Comparison of ENCODE assay signal across 18 cellular contexts in the genomic region with DNA sequence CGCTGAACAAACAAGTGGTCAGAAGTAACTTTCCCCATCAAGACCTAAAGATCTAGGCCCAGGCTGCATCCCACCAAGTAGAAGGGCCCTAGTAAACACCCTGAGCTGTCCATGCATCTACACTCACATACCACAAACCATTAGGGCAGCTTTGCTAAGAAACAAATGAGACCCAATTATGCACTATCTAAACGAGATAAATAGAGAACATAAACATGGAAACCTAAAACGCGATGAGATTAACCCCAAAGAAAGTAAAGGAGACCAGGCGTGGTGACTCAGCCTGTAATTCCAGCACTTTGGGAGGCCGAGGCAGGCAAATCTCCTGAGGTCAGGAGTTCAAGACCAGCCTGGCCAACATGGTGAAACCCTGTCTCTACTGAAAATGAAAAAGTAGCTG. TPM values are rescaled to one million over a fixed set of nuclear protein-coding genes. Genes with fewer than 3 reads are reported as not detected.
A peak's percentile ranks its signal among the peaks of the same experiment; 100 is the strongest.
DNase-seq lines count a peak whose midpoint lies in the region; ATAC-seq and TF ChIP-seq lines count a peak whose summit lies in the region.
"Had no signal": no experiment of that assay in that cellular context is flagged by ENCODE, and none has a peak within 500 bp of the region (broad histone marks: within the 10 kb centered on the region; RNA-seq: fewer than 3 reads in every experiment).

No MANE protein-coding gene starts in this region.

- no peak overlapping the region for H3K4me3 ChIP-seq in hepatocyte
- H3K4me3 ChIP-seq in transverse colon = no peak overlapping the region
- H3K4me3 ChIP-seq: BLaER1 treated with 17β-estradiol and CSF1 and Interleukin-3, amounts not matched to agents 10 nM and 100 nM; K562 had no signal

- H3K79me2 ChIP-seq in hepatocyte = peaks cover 93% of the 10 kb centered on the region

- no peaks in the 10 kb centered on the region for H3K9me3 Mint-ChIP-seq in activated CD8-positive, alpha-beta memory T cell treated with anti-CD3 and anti-CD28 coated beads, Interleukin-2, amount 10 ng/mL, durations not matched to agents 7 days and 5 days (ENCODE audit: low read depth)

- peaks cover 76% of the 10 kb centered on the region for H3K4me1 Mint-ChIP-seq in activated CD8-positive, alpha-beta memory T cell treated with anti-CD3 and anti-CD28 coated beads, Interleukin-2, amount 10 ng/mL, durations not matched to agents 7 days and 5 days
- peaks cover 46% of the 10 kb centered on the region for H3K4me1 Mint-ChIP-seq in T-helper 17 cell

- intact Hi-C loops in transverse colon (cut with DNase I; ENCODE audit: low total_unique reads) = no loop called here

- no peaks in the 10 kb centered on the region for H3K36me3 ChIP-seq in hepatocyte (replicated peaks; ENCODE audit: insufficient read depth, low read depth)
- H3K36me3 ChIP-seq in transverse colon = peaks cover 0 to 36% (median 14%) of the 10 kb centered on the region in 4 donors

- 58% methylated on average over 6 of the region's 6 CpGs for WGBS in hepatocyte (ENCODE audit: low lambda C conversion rate, missing lambda C conversion rate)
- WGBS in transverse colon (ENCODE audit: low coverage in 1 of 2), 2 donors = 75 to 76% methylated on average over 4 to 6 of the region's 6 CpGs

- peaks cover 46% of the 10 kb centered on the region for H3K4me1 ChIP-seq in hepatocyte (ENCODE audit: insufficient read depth)
- H3K4me1 ChIP-seq in transverse colon = peaks cover 11 to 59% (median 35%) of the 10 kb centered on the region in 4 donors

- no peak for TF ChIP-seq EP300 in transverse colon (IDR thresholded peaks at IDR 0.05; ENCODE audit: low read depth)

- H3K9me3 ChIP-seq in T-helper 17 cell (ENCODE audit: control insufficient read depth, low read length, poor library complexity, severe bottlenecking) (no peaks in the 10 kb centered on the region), hepatocyte (ENCODE audit: low read depth) (no peaks in the 10 kb centered on the region), transverse colon (no peaks in the 10 kb centered on the region)
- H3K9me3 ChIP-seq: BLaER1 treated with 17β-estradiol and CSF1 and Interleukin-3, amounts not matched to agents 10 nM and 100 nM had no signal

- H3K27me3 ChIP-seq in hepatocyte (no peaks in the 10 kb centered on the region), transverse colon (no peaks in the 10 kb centered on the region)
- H3K27me3 ChIP-seq: BLaER1 treated with 17β-estradiol and CSF1 and Interleukin-3, amounts not matched to agents 10 nM and 100 nM had no signal

- no peaks in the 10 kb centered on the region for H3K9me2 ChIP-seq in hepatocyte (replicated peaks; ENCODE audit: insufficient read depth)

- no peak for TF ChIP-seq CTCF in hepatocyte (IDR thresholded peaks at IDR 0.05; ENCODE audit: poor library complexity)
- TF ChIP-seq CTCF in transverse colon (IDR thresholded peaks at IDR 0.05) = no peak
- no peak for TF ChIP-seq CTCF in GM13976 (IDR thresholded peaks at IDR 0.05; ENCODE audit: borderline replicate concordance, control extremely low read depth, extremely low read depth, insufficient read depth, missing control alignments)

- H2AFZ ChIP-seq in hepatocyte = no peak overlapping the region

- H3K36me3 Mint-ChIP-seq in activated CD8-positive, alpha-beta memory T cell treated with anti-CD3 and anti-CD28 coated beads, Interleukin-2, amount 10 ng/mL, durations not matched to agents 7 days and 5 days = peaks cover 57% of the 10 kb centered on the region
- peaks cover 6% of the 10 kb centered on the region for H3K36me3 Mint-ChIP-seq in T-helper 17 cell (ENCODE audit: low read depth)

- no peak for TF ChIP-seq POLR2A in transverse colon (IDR thresholded peaks at IDR 0.05)
- TF ChIP-seq POLR2A in erythroblast (IDR thresholded peaks at IDR 0.05; ENCODE audit: low read length) = no peak

- no peak for ATAC-seq in activated CD8-positive, alpha-beta memory T cell treated with anti-CD3 and anti-CD28 coated beads, Interleukin-2, amount 10 ng/mL, durations not matched to agents 7 days and 5 days
- ATAC-seq in T-helper 17 cell (no peak), GM19351 (IDR thresholded peaks at IDR 0.05; ENCODE audit: unreplicated experiment) (no peak)
- ATAC-seq: K562, Panc1, Right ventricle myocardium inferior had no signal

- H4K20me1 ChIP-seq in hepatocyte (ENCODE audit: insufficient read depth, poor library complexity, severe bottlenecking) = peaks cover 50% of the 10 kb centered on the region

- H3K27ac ChIP-seq in hepatocyte = peak overlapping the region; percentile 42
- peak overlapping the region in 1 of 4 donors; percentile 6 for H3K27ac ChIP-seq in transverse colon
- H3K27ac ChIP-seq: BLaER1 treated with 17β-estradiol and CSF1 and Interleukin-3, amounts not matched to agents 10 nM and 100 nM; HL-60 had no signal

- peak; percentile 4 for DNase-seq in activated CD8-positive, alpha-beta memory T cell treated with anti-CD3 and anti-CD28 coated beads, Interleukin-2, amount 10 ng/mL, durations not matched to agents 7 days and 5 days
- no peak for DNase-seq in activated CD8-positive, alpha-beta memory T cell treated with anti-CD3 and anti-CD28 coated beads, Interleukin-2, amount 50 U/mL, for 48 hours
- DNase-seq in T-helper 17 cell (no peak), hepatocyte (ENCODE audit: low spot score) (no peak), transverse colon (peak; percentile 4), GM13976 (ENCODE audit: low spot score) (no peak), erythroblast (lab: John Stamatoyannopoulos, UW) (no peak)
- DNase-seq: 8988T, NCI-H1092 treated with DMSO at 0.1 percent for 48 hours, NCI-H1694 treated with DMSO at 0.1 percent for 48 hours, NCI-H446 treated with DMSO at 0.1 percent for 48 hours, NCI-H748 treated with DMSO at 0.1 percent for 48 hours had no signal

- in situ Hi-C loops in transverse colon (cut with MboI; ENCODE audit: low pct_ligation_motif_present in 1 of 4, low pct_unique_long_range_greater_than_20kb in 1 of 4, low sequenced_read_pairs in 3 of 4) (no loop called here), GM13976 (cut with MboI; ENCODE audit: low sequenced_read_pairs, unreplicated experiment) (no loop called here)

- no peak overlapping the region for H3K27ac Mint-ChIP-seq in activated CD8-positive, alpha-beta memory T cell treated with anti-CD3 and anti-CD28 coated beads, Interleukin-2, amount 10 ng/mL, durations not matched to agents 7 days and 5 days
- H3K27ac Mint-ChIP-seq in T-helper 17 cell = peak overlapping the region; percentile 75

- CTCF ChIA-PET in activated CD8-positive, alpha-beta memory T cell treated with anti-CD3 and anti-CD28 coated beads, Interleukin-2, amount 10 ng/mL, durations not matched to agents 7 days and 5 days (lab: Charles Lee) = interaction anchor here (0.9 to 1.1 kb wide), 2 partner anchors 23 to 77 kb away, joined by 3 to 5 read pairs; no protein-coding TSS in a partner anchor

- peak overlapping the region; percentile 47 for H3K4me2 ChIP-seq in hepatocyte

- H3K4me3 Mint-ChIP-seq in activated CD8-positive, alpha-beta memory T cell treated with anti-CD3 and anti-CD28 coated beads, Interleukin-2, amount 10 ng/mL, durations not matched to agents 7 days and 5 days = no peak overlapping the region
- no peak overlapping the region for H3K4me3 Mint-ChIP-seq in T-helper 17 cell

- H3K27me3 Mint-ChIP-seq in activated CD8-positive, alpha-beta memory T cell treated with anti-CD3 and anti-CD28 coated beads, Interleukin-2, amount 10 ng/mL, durations not matched to agents 7 days and 5 days = no peaks in the 10 kb centered on the region
- no peaks in the 10 kb centered on the region for H3K27me3 Mint-ChIP-seq in T-helper 17 cell

RNA-seq across cellular contexts. Expression of a gene that starts 5.8 kb away (rescaled TPM):
- 10 to 100 TPM; 41.3 to 47.2 TPM for total RNA-seq in activated CD8-positive, alpha-beta memory T cell treated with anti-CD3 and anti-CD28 coated beads, Interleukin-2, amount 10 ng/mL, durations not matched to agents 7 days and 5 days
- 100 to 1,000 TPM in 1 of 2 donors, 10 to 100 TPM in 1; 87.5 to 103 TPM for total RNA-seq in T-helper 17 cell
- total RNA-seq in hepatocyte = 48.7 and 59.4 TPM in 2 replicates
- polyA plus RNA-seq in hepatocyte = 58.5 and 59.4 TPM in 2 replicates
- total RNA-seq in transverse colon = 100 to 1,000 TPM in 1 of 4 donors, 10 to 100 TPM in 3; 66.8 to 105 (median 71.1) TPM

Comparison
In these comparisons a context has a peak if more than half of its experiments do, and no peak if none do; other contexts are left out.
1. DNase-seq: peak in activated CD8-positive, alpha-beta memory T cell treated with anti-CD3 and anti-CD28 coated beads, Interleukin-2, amount 10 ng/mL, durations not matched to agents 7 days and 5 days (single experiment) and transverse colon (single experiment); none in activated CD8-positive, alpha-beta memory T cell treated with anti-CD3 and anti-CD28 coated beads, Interleukin-2, amount 50 U/mL, for 48 hours (single experiment), T-helper 17 cell (0 of 3), hepatocyte (single experiment), GM13976 (single experiment) and erythroblast (0 of 2).